Comparison of ENCODE assay signal across 18 cellular contexts in genomic region chr3:147119346-147119745, GRCh38.
"Had no signal": no experiment of that assay in that cellular context is flagged by ENCODE, and none has a peak within 500 bp of the region (broad histone marks: within the 10 kb centered on the region; RNA-seq: fewer than 3 reads in every experiment).

No MANE protein-coding gene starts in this region.

- H3K4me1 ChIP-seq: adrenal gland had no signal

- DNase-seq: activated CD4-positive, alpha-beta T cell treated with anti-CD3 and anti-CD28 coated beads for 4 hours; activated CD8-positive, alpha-beta memory T cell treated with anti-CD3 and anti-CD28 coated beads, Interleukin-2, amount 50 U/mL, for 4 hours; activated CD8-positive, alpha-beta T cell treated with anti-CD3 and anti-CD28 coated beads for 36 hours; activated gamma-delta T cell treated with Interleukin-2 at 50 U/mL for 16 hours; activated naive CD4-positive, alpha-beta T cell treated with anti-CD3 and anti-CD28 coated beads, Interleukin-2, amount 10 ng/mL, durations not matched to agents 7 days and 5 days; activated naive CD8-positive, alpha-beta T cell treated with anti-CD3 and anti-CD28 coated beads for 36 hours; activated T-cell treated with anti-CD3 and anti-CD28 coated beads, Interleukin-2, amount 50 U/mL, for 72 hours; adrenal gland; anterior cingulate cortex; central memory CD4-positive, alpha-beta T cell; NCI-H1092; NCI-H1930; NCI-H69; NK-92 treated with Interleukin-12 subunit alpha and Interleukin-12 subunit beta, amount 100 ng/mL, for 24 hours had no signal

- ATAC-seq: activated CD4-positive, CD25-positive, alpha-beta regulatory T cell treated with anti-CD3 and anti-CD28 coated beads, Interleukin-2, amount 50 U/mL, for 24 hours; activated CD8-positive, alpha-beta T cell treated with anti-CD3 and anti-CD28 coated beads for 36 hours; activated T-cell treated with anti-CD3 and anti-CD28 coated beads, Interleukin-2, amount 50 U/mL, for 72 hours; Panc1; Right ventricle myocardium inferior; SK-N-SH treated with all-trans-retinoic acid at 6 μM for 48 hours had no signal

- H3K27me3 ChIP-seq: adrenal gland had no signal

- H3K9me3 ChIP-seq: adrenal gland had no signal

- H3K4me3 ChIP-seq: adrenal gland had no signal

- H3K27ac ChIP-seq: adrenal gland had no signal

- H3K36me3 ChIP-seq: adrenal gland had no signal
